Comparison of ENCODE assay signal across 8 cellular contexts in the genomic region with DNA sequence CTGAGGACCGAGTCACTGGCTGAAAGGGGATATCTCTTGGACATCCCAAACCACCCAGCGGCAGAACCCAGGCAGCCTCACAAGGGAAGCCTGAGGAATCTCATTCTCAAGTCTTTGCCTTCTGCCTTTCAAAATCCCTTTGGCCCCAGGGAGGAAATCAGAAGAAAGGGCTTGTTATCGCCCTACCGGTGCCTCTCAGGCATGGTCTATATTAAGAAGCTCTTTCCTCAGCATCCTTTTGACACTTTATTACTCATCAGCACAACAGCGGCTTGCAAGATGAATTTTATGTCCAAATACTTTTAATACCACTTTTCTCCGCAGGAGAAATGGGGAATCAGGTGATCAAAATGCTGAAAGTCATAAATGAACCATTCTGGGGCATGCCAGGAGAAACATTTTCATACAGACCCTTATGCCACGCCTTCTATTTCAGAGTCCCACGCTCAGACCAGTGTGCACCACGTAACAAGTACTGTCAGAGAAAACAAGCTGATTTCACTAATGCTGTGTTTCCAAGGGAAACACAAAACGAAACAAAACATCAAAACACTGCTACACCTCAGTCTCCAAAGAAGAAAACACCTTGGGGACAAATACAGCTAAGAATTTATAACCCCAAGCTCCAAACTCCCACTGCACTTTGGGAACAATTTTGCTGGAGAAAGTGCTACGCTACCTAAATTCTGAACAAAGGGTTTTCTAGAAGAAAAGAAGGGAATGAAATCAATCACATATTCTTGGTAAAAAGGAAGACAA. TPM values are rescaled to one million over a fixed set of nuclear protein-coding genes. Genes with fewer than 3 reads are reported as not detected.
A peak's percentile ranks its signal among the peaks of the same experiment; 100 is the strongest.
DNase-seq lines count a peak whose midpoint lies in the region; ATAC-seq and TF ChIP-seq lines count a peak whose summit lies in the region.

No MANE protein-coding gene starts in this region.

- 0 out of 2 replicates have a peak, but pooled peaks have one; percentile 5 for TF ChIP-seq CTCF in AG04450 (IDR thresholded peaks at IDR 0.05; ENCODE audit: low read depth, low read length)
- TF ChIP-seq CTCF in body of pancreas (IDR thresholded peaks at IDR 0.05) = no peak

- CTCF ChIA-PET in AG04450 (lab: Charles Lee) = interaction anchor here (0.5 to 1.2 kb wide), 4 partner anchors 8 to 37 kb away, joined by 3 to 4 read pairs (median 3); no protein-coding TSS in a partner anchor

- ATAC-seq in GM19025 (IDR thresholded peaks at IDR 0.05; ENCODE audit: low read depth, unreplicated experiment) (peak; percentile 52), body of pancreas (no peak)
- ATAC-seq in natural killer cell treated with Interleukin-12 subunit alpha and Interleukin-12 subunit beta and Interleukin-15 and Interleukin-18, amount 100 ng/mL, for 72 hours = peak; percentile 74 to 76

- peaks cover 77 to 82% of the 10 kb centered on the region in 2 donors for H3K4me1 Mint-ChIP-seq in natural killer cell treated with Interleukin-12 subunit alpha and Interleukin-12 subunit beta and Interleukin-15 and Interleukin-18, amount 100 ng/mL, for 72 hours (ENCODE audit: low read depth in 2 of 2)

- intact Hi-C loops in body of pancreas (cut with DNase I) = no loop called here

- no peaks in the 10 kb centered on the region for H3K9me3 Mint-ChIP-seq in natural killer cell treated with Interleukin-12 subunit alpha and Interleukin-12 subunit beta and Interleukin-15 and Interleukin-18, amount 100 ng/mL, for 72 hours

- H3K36me3 Mint-ChIP-seq in natural killer cell treated with Interleukin-12 subunit alpha and Interleukin-12 subunit beta and Interleukin-15 and Interleukin-18, amount 100 ng/mL, for 72 hours = peaks cover 2% of the 10 kb centered on the region

- no peaks in the 10 kb centered on the region for H3K27me3 Mint-ChIP-seq in natural killer cell treated with Interleukin-12 subunit alpha and Interleukin-12 subunit beta and Interleukin-15 and Interleukin-18, amount 100 ng/mL, for 72 hours

- POLR2A ChIA-PET in AG04450 (lab: Yijun Ruan, JAX) = interaction anchor here (1.2 kb wide), 1 partner anchor 24 kb away, joined by 4 read pairs; no protein-coding TSS in a partner anchor

- H3K9ac ChIP-seq in HUES6 (ENCODE audit: low read length) = peak overlapping the region; percentile 7

- no peak overlapping the region for H3K27ac ChIP-seq in AG04450 (ENCODE audit: low read depth, low read length)
- H3K27ac ChIP-seq in HUES6 (ENCODE audit: low read depth, low read length) = no peak overlapping the region; the same call in 1 of the 2 replicates
- peak overlapping the region in 3 of 4 donors; percentile 65 to 84 (median 81) for H3K27ac ChIP-seq in body of pancreas

- H3K27me3 ChIP-seq in AG04450 (ENCODE audit: control insufficient read depth, insufficient read depth, low read length) (no peaks in the 10 kb centered on the region), HUES6 (ENCODE audit: control insufficient read depth, insufficient read depth, low read length) (no peaks in the 10 kb centered on the region), body of pancreas (no peaks in the 10 kb centered on the region)

- TF ChIP-seq POLR2A in body of pancreas (IDR thresholded peaks at IDR 0.05) = no peak

- no peak for DNase-seq in AG04450 (ENCODE audit: low read depth, low spot score)
- no peak for DNase-seq in body of pancreas
- DNase-seq in natural killer cell treated with Interleukin-12 subunit alpha and Interleukin-12 subunit beta and Interleukin-15 and Interleukin-18, amount 100 ng/mL, for 72 hours (ENCODE audit: low spot score) = no peak
- DNase-seq in hepatic stellate cell (ENCODE audit: low spot score) = no peak
- no peak for DNase-seq in NCI-H187 treated with DMSO at 0.1 percent for 48 hours (lab: John Stamatoyannopoulos, UW)
- no peak for DNase-seq in HPDE6-E6E7 (ENCODE audit: extremely low spot score)

- H3K4me3 Mint-ChIP-seq in natural killer cell treated with Interleukin-12 subunit alpha and Interleukin-12 subunit beta and Interleukin-15 and Interleukin-18, amount 100 ng/mL, for 72 hours = peak overlapping the region; percentile 80

- H3K27ac Mint-ChIP-seq in natural killer cell treated with Interleukin-12 subunit alpha and Interleukin-12 subunit beta and Interleukin-15 and Interleukin-18, amount 100 ng/mL, for 72 hours = peak overlapping the region; percentile 84 to 89

- WGBS in body of pancreas, 2 donors = 81 to 83% methylated on average over 11 of the region's 11 CpGs

- H3K36me3 ChIP-seq in HUES6 (ENCODE audit: control insufficient read depth, insufficient read depth, low read length) (no peaks in the 10 kb centered on the region), body of pancreas (replicated peaks in 1 of 2; ENCODE audit: insufficient read depth in 1 of 2, low read depth in 2 of 2) (no peaks in the 10 kb centered on the region)

- H3K4me1 ChIP-seq in HUES6 (ENCODE audit: control insufficient read depth, insufficient read depth, low read length) (peaks cover 60% of the 10 kb centered on the region), body of pancreas (peaks cover 68% of the 10 kb centered on the region)

- no peak overlapping the region for H3K4me3 ChIP-seq in AG04450 (ENCODE audit: low read depth, low read length)
- H3K4me3 ChIP-seq in HUES6 (ENCODE audit: low read depth, low read length) = no peak overlapping the region
- no peak overlapping the region for H3K4me3 ChIP-seq in body of pancreas

- no peaks in the 10 kb centered on the region for H3K9me3 ChIP-seq in AG04450 (ENCODE audit: control insufficient read depth, insufficient read depth, low read length)
- no peaks in the 10 kb centered on the region for H3K9me3 ChIP-seq in HUES6 (ENCODE audit: control insufficient read depth, insufficient read depth, low read depth, low read length)
- no peaks in the 10 kb centered on the region for H3K9me3 ChIP-seq in body of pancreas

RNA-seq across cellular contexts. Expression of gene RAPGEF1, which starts 30.0 kb away (rescaled TPM):
- polyA plus RNA-seq in AG04450 (2011; rRNA removed) = 27.6 and 32.4 TPM in 2 replicates
- polyA minus RNA-seq in AG04450 (2011; rRNA and poly(A)+ RNA removed) = 32.8 and 36.3 TPM in 2 replicates
- total RNA-seq in body of pancreas = 10 to 100 TPM; 30.1 to 70.5 TPM
- 100 to 1,000 TPM; 109 to 215 TPM for total RNA-seq in natural killer cell treated with Interleukin-12 subunit alpha and Interleukin-12 subunit beta and Interleukin-15 and Interleukin-18, amount 100 ng/mL, for 72 hours

Comparison
In these comparisons a context has a peak if more than half of its experiments do, and no peak if none do; other contexts are left out.
1. H3K27ac ChIP-seq: peak in body of pancreas (3 of 4); none in AG04450 (single experiment) and HUES6 (single experiment).